Comparison of ENCODE assay signal across 26 cellular contexts in genomic region chr5:143182106-143182505, GRCh38.
DNase-seq lines count a peak whose midpoint lies in the region; ATAC-seq and TF ChIP-seq lines count a peak whose summit lies in the region.
"Had no signal": no experiment of that assay in that cellular context is flagged by ENCODE, and none has a peak within 500 bp of the region (broad histone marks: within the 10 kb centered on the region; RNA-seq: fewer than 3 reads in every experiment).

No MANE protein-coding gene starts in this region.

- peak overlapping the region; percentile 91 for H3K27ac Mint-ChIP-seq in T-helper 1 cell treated with Interleukin-12 subunit alpha and Interleukin-12 subunit beta and Interleukin-4 antibody, amounts not matched to agents 30 μg/mL and 1 μg/mL, for 36 hours
- H3K27ac Mint-ChIP-seq in CD4-positive, alpha-beta memory T cell = peak overlapping the region in 6 of 7 donors; percentile 43 to 94 (median 75)
- peak overlapping the region; percentile 94 for H3K27ac Mint-ChIP-seq in T-helper 17 cell
- H3K27ac Mint-ChIP-seq in effector memory CD8-positive, alpha-beta T cell = peak overlapping the region; percentile 58 to 67
- H3K27ac Mint-ChIP-seq: activated naive CD8-positive, alpha-beta T cell treated with anti-CD3 and anti-CD28 coated beads, Interleukin-2, amount 10 ng/mL, durations not matched to agents 7 days and 5 days; mesothelial cell of epicardium had no signal

- TF ChIP-seq CTCF in mucosa of descending colon (IDR thresholded peaks at IDR 0.05) (no peak), SK-N-SH (IDR thresholded peaks at IDR 0.05) (no peak)

- H3K4me3 Mint-ChIP-seq in T-helper 1 cell treated with Interleukin-12 subunit alpha and Interleukin-12 subunit beta and Interleukin-4 antibody, amounts not matched to agents 30 μg/mL and 1 μg/mL, for 36 hours = no peak overlapping the region
- H3K4me3 Mint-ChIP-seq in CD4-positive, alpha-beta memory T cell = peak overlapping the region in 2 of 8 donors; percentile 60 to 84
- no peak overlapping the region for H3K4me3 Mint-ChIP-seq in T-helper 17 cell
- H3K4me3 Mint-ChIP-seq in effector memory CD8-positive, alpha-beta T cell = peak overlapping the region in 1 of 2 donors; percentile 42
- H3K4me3 Mint-ChIP-seq: activated CD4-positive, alpha-beta T cell treated with anti-CD3 and anti-CD28 coated beads, Interleukin-2, amount 10 ng/mL, durations not matched to agents 7 days and 5 days; activated naive CD8-positive, alpha-beta T cell treated with anti-CD3 and anti-CD28 coated beads, Interleukin-2, amount 10 ng/mL, durations not matched to agents 7 days and 5 days; mesothelial cell of epicardium had no signal

- DNase-seq in T-helper 1 cell (no peak), T-helper 17 cell (no peak), mucosa of descending colon (no peak), SK-N-SH (no peak)
- DNase-seq in CD4-positive, alpha-beta memory T cell = no peak
- no peak for DNase-seq in effector memory CD8-positive, alpha-beta T cell
- DNase-seq: activated CD4-positive, alpha-beta T cell treated with anti-CD3 and anti-CD28 coated beads, Interleukin-2, amount 10 ng/mL, durations not matched to agents 7 days and 5 days; activated naive CD8-positive, alpha-beta T cell treated with anti-CD3 and anti-CD28 coated beads, Interleukin-2, amount 10 ng/mL, durations not matched to agents 7 days and 5 days; GOT3; NCI-H1105; NCI-H2081; NCI-H446; NCI-H82; RPMI8226; stimulated activated CD4-positive, alpha-beta T cell treated with anti-CD3 and anti-CD28 coated beads, Interleukin-1b, Interleukin-23, amount 100 ng/mL, for 48 hours; stimulated activated CD8-positive, alpha-beta memory T cell treated with anti-CD3 and anti-CD28 coated beads, Interleukin-4, amount 100 ng/mL, for 48 hours; stomach; thyroid gland had no signal

- CTCF ChIA-PET in CD4-positive, alpha-beta memory T cell (lab: Charles Lee; ENCODE audit: partially characterized antibody) = no interaction called here
- CTCF ChIA-PET in SK-N-SH (lab: Yijun Ruan, JAX) = no interaction called here

- WGBS in SK-N-SH (ENCODE audit: low lambda C conversion rate) = 97% methylated on average over 3 of the region's 3 CpGs

- no peak for TF ChIP-seq EP300 in SK-N-SH (IDR thresholded peaks at IDR 0.05; ENCODE audit: borderline replicate concordance in 1 of 2, low read depth in 1 of 2, low read length in 1 of 2)

- no peak overlapping the region for H3K4me3 ChIP-seq in CD4-positive, alpha-beta memory T cell (ENCODE audit: low read length in 2 of 2)
- no peak overlapping the region for H3K4me3 ChIP-seq in mucosa of descending colon
- H3K4me3 ChIP-seq in SK-N-SH (ENCODE audit: low read depth in 2 of 2, low read length in 1 of 2) = no peak overlapping the region
- H3K4me3 ChIP-seq: SK-N-MC, skin epidermis, stomach, thyroid gland, vagina had no signal

- intact Hi-C loops in CD4-positive, alpha-beta memory T cell (cut with micrococcal nuclease) = loop anchor here (2.0 to 5.0 kb wide), 2 partner anchors 40 to 223 kb away; no protein-coding TSS in a partner anchor
- intact Hi-C loops in mucosa of descending colon (cut with DNase I, micrococcal nuclease) = no loop called here

- H3F3A ChIP-seq in SK-N-SH (replicated peaks; ENCODE audit: insufficient read depth) = peaks cover 8% of the 10 kb centered on the region

- no peak for TF ChIP-seq RAD21 in SK-N-SH (IDR thresholded peaks at IDR 0.05; ENCODE audit: low read length)

- H3K36me3 Mint-ChIP-seq in T-helper 1 cell treated with Interleukin-12 subunit alpha and Interleukin-12 subunit beta and Interleukin-4 antibody, amounts not matched to agents 30 μg/mL and 1 μg/mL, for 36 hours (ENCODE audit: low read depth) = peaks cover 18% of the 10 kb centered on the region
- H3K36me3 Mint-ChIP-seq in CD4-positive, alpha-beta memory T cell = peaks cover 1 to 20% of the 10 kb centered on the region in 2 donors
- H3K36me3 Mint-ChIP-seq in T-helper 17 cell (ENCODE audit: low read depth) = no peaks in the 10 kb centered on the region
- peaks cover 4% of the 10 kb centered on the region for H3K36me3 Mint-ChIP-seq in effector memory CD8-positive, alpha-beta T cell (ENCODE audit: insufficient read depth)
- H3K36me3 Mint-ChIP-seq: mesothelial cell of epicardium had no signal

- POLR2A ChIA-PET in CD4-positive, alpha-beta memory T cell (lab: Charles Lee; ENCODE audit: partially characterized antibody) = no interaction called here
- POLR2A ChIA-PET in SK-N-SH (lab: Yijun Ruan, JAX) = no interaction called here

- no peaks in the 10 kb centered on the region for H3K36me3 ChIP-seq in CD4-positive, alpha-beta memory T cell (ENCODE audit: insufficient read depth, low read length)
- H3K36me3 ChIP-seq in mucosa of descending colon (ENCODE audit: low read depth) (no peaks in the 10 kb centered on the region), SK-N-SH (replicated peaks in 1 of 2; ENCODE audit: control insufficient read depth in 1 of 2, insufficient read depth in 2 of 2, low read length in 1 of 2) (no peaks in the 10 kb centered on the region)
- H3K36me3 ChIP-seq: stomach, thyroid gland, vagina had no signal

- peaks cover 33% of the 10 kb centered on the region for H3K4me1 ChIP-seq in CD4-positive, alpha-beta memory T cell (ENCODE audit: insufficient read depth, low read length)
- peaks cover 3% of the 10 kb centered on the region for H3K4me1 ChIP-seq in mucosa of descending colon (ENCODE audit: low read depth)
- peaks cover 3 to 5% of the 10 kb centered on the region in 2 experiments for H3K4me1 ChIP-seq in SK-N-SH (ENCODE audit: control insufficient read depth in 1 of 2, insufficient read depth in 2 of 2, low read depth in 1 of 2, low read length in 1 of 2)

- no peaks in the 10 kb centered on the region for H3K9me2 ChIP-seq in SK-N-SH

- H3K9ac ChIP-seq in SK-N-SH = no peak overlapping the region

- no peak overlapping the region for H3K27ac ChIP-seq in CD4-positive, alpha-beta memory T cell (ENCODE audit: low read depth, low read length)
- no peak overlapping the region for H3K27ac ChIP-seq in SK-N-SH (ENCODE audit: low read depth in 2 of 2, low read length in 1 of 2)
- H3K27ac ChIP-seq: SK-N-MC, thyroid gland, vagina had no signal

- no peaks in the 10 kb centered on the region for H3K27me3 ChIP-seq in CD4-positive, alpha-beta memory T cell (ENCODE audit: insufficient read depth, low read length)
- H3K27me3 ChIP-seq in SK-N-SH (ENCODE audit: insufficient read depth) = no peaks in the 10 kb centered on the region
- H3K27me3 ChIP-seq: stomach, thyroid gland, vagina had no signal

- H3K79me2 ChIP-seq in SK-N-SH (ENCODE audit: insufficient read depth) = no peaks in the 10 kb centered on the region

- H3K27me3 Mint-ChIP-seq in T-helper 1 cell treated with Interleukin-12 subunit alpha and Interleukin-12 subunit beta and Interleukin-4 antibody, amounts not matched to agents 30 μg/mL and 1 μg/mL, for 36 hours (ENCODE audit: low read depth) = no peaks in the 10 kb centered on the region
- H3K27me3 Mint-ChIP-seq in CD4-positive, alpha-beta memory T cell = no peaks in the 10 kb centered on the region
- H3K27me3 Mint-ChIP-seq in T-helper 17 cell = no peaks in the 10 kb centered on the region
- no peaks in the 10 kb centered on the region for H3K27me3 Mint-ChIP-seq in effector memory CD8-positive, alpha-beta T cell
- H3K27me3 Mint-ChIP-seq: activated CD4-positive, alpha-beta T cell treated with anti-CD3 and anti-CD28 coated beads, Interleukin-2, amount 10 ng/mL, durations not matched to agents 7 days and 5 days; activated naive CD8-positive, alpha-beta T cell treated with anti-CD3 and anti-CD28 coated beads, Interleukin-2, amount 10 ng/mL, durations not matched to agents 7 days and 5 days; CD4-positive, CD25-positive, alpha-beta regulatory T cell; naive thymus-derived CD4-positive, alpha-beta T cell had no signal

- H2AFZ ChIP-seq in SK-N-SH (ENCODE audit: low read depth) = no peak overlapping the region

- peaks cover 11% of the 10 kb centered on the region for H3K9me3 Mint-ChIP-seq in T-helper 1 cell treated with Interleukin-12 subunit alpha and Interleukin-12 subunit beta and Interleukin-4 antibody, amounts not matched to agents 30 μg/mL and 1 μg/mL, for 36 hours
- H3K9me3 Mint-ChIP-seq in CD4-positive, alpha-beta memory T cell = no peaks in the 10 kb centered on the region
- H3K9me3 Mint-ChIP-seq in effector memory CD8-positive, alpha-beta T cell = no peaks in the 10 kb centered on the region
- H3K9me3 Mint-ChIP-seq: mesothelial cell of epicardium had no signal

- no peak overlapping the region for H3K4me2 ChIP-seq in SK-N-SH

- no peaks in the 10 kb centered on the region for H4K20me1 ChIP-seq in SK-N-SH (ENCODE audit: insufficient read depth)

- H3K4me1 Mint-ChIP-seq in T-helper 1 cell treated with Interleukin-12 subunit alpha and Interleukin-12 subunit beta and Interleukin-4 antibody, amounts not matched to agents 30 μg/mL and 1 μg/mL, for 36 hours (ENCODE audit: low read depth) = peaks cover 56% of the 10 kb centered on the region
- peaks cover 36 to 47% (median 42%) of the 10 kb centered on the region in 4 donors for H3K4me1 Mint-ChIP-seq in CD4-positive, alpha-beta memory T cell
- peaks cover 26% of the 10 kb centered on the region for H3K4me1 Mint-ChIP-seq in T-helper 17 cell
- peaks cover 38 to 52% of the 10 kb centered on the region in 2 donors for H3K4me1 Mint-ChIP-seq in effector memory CD8-positive, alpha-beta T cell (ENCODE audit: low read depth in 2 of 2)

- no peaks in the 10 kb centered on the region for H3K9me3 ChIP-seq in CD4-positive, alpha-beta memory T cell (ENCODE audit: control insufficient read depth in 1 of 2, low read length in 2 of 2)
- no peaks in the 10 kb centered on the region for H3K9me3 ChIP-seq in T-helper 17 cell (ENCODE audit: control insufficient read depth, low read length, poor library complexity, severe bottlenecking)
- no peaks in the 10 kb centered on the region for H3K9me3 ChIP-seq in mucosa of descending colon
- H3K9me3 ChIP-seq in SK-N-SH = no peaks in the 10 kb centered on the region
- H3K9me3 ChIP-seq: stomach, thyroid gland, vagina had no signal

- no peak for ATAC-seq in T-helper 17 cell
- ATAC-seq in effector memory CD8-positive, alpha-beta T cell (replicated peaks) = no peak
- no peak for ATAC-seq in mucosa of descending colon
- ATAC-seq in HG02852 (IDR thresholded peaks at IDR 0.05; ENCODE audit: unreplicated experiment) = no peak

TF ChIP-seq in SK-N-SH, 30 proteins besides CTCF, POLR2A, EP300 and RAD21 (continues in another document):
- no peak for TF ChIP-seq RXRA (IDR thresholded peaks at IDR 0.05; ENCODE audit: borderline replicate concordance, low read depth)
- no peak for TF ChIP-seq MXI1 (IDR thresholded peaks at IDR 0.05; ENCODE audit: low read depth, low read length)
- no peak for TF ChIP-seq NFIC (IDR thresholded peaks at IDR 0.05; ENCODE audit: borderline replicate concordance)
- no peak for TF ChIP-seq FOXM1 (IDR thresholded peaks at IDR 0.05; ENCODE audit: low read depth)
